In genomic region chr16:2867987-2868789, GRCh38 we compare ENCODE assay signal across 8 cellular contexts. TPM values are rescaled to one million over a fixed set of nuclear protein-coding genes. Genes with fewer than 3 reads are reported as not detected.
DNase-seq lines count a peak whose midpoint lies in the region; ATAC-seq, FAIRE-seq and TF ChIP-seq lines count a peak whose summit lies in the region.

No MANE protein-coding gene starts in this region.

- ATAC-seq in GM18870 (IDR thresholded peaks at IDR 0.05; ENCODE audit: unreplicated experiment) = peak; percentile 68
- ATAC-seq in HG03159 (IDR thresholded peaks at IDR 0.05; ENCODE audit: unreplicated experiment) = peak; percentile 87

- H3K27me3 ChIP-seq in AG04450 (ENCODE audit: control insufficient read depth, insufficient read depth, low read length) = no peaks in the 10 kb centered on the region

- POLR2A ChIA-PET in AG04450 (lab: Yijun Ruan, JAX) = interaction anchor here (0.6 to 1.9 kb wide), 8 partner anchors 12 to 186 kb away, joined by 3 to 23 read pairs (median 4); partner anchors contain the start of genes FLYWCH2, KCTD5 and SRRM2

- peak; percentile 94 for TF ChIP-seq CTCF in AG04450 (IDR thresholded peaks at IDR 0.05; ENCODE audit: low read depth, low read length)

- H3K4me3 ChIP-seq in AG04450 (ENCODE audit: low read depth, low read length) = peak overlapping the region; percentile 66

- peak overlapping the region; percentile 89 for H3K27ac ChIP-seq in AG04450 (ENCODE audit: low read depth, low read length)

- H3K9me3 ChIP-seq in AG04450 (ENCODE audit: control insufficient read depth, insufficient read depth, low read length) = no peaks in the 10 kb centered on the region

- DNase-seq in AG04450 (ENCODE audit: low read depth, low spot score) = peak; percentile 84
- DNase-seq in NCI-H2227 (lab: John Stamatoyannopoulos, UW; ENCODE audit: unreplicated experiment) = peak; percentile 95
- DNase-seq in activated CD4-positive, CD25-positive, alpha-beta regulatory T cell (lab: John Stamatoyannopoulos, UW) = peak; percentile 77 to 98 (median 89)
- DNase-seq in central memory CD4-positive, alpha-beta T cell = peak; percentile 96
- DNase-seq in stimulated activated CD4-positive, alpha-beta T cell treated with anti-CD3 and anti-CD28 coated beads, Interleukin-12 subunit alpha, Interleukin-12 subunit beta, amount 100 ng/mL, for 24 hours (ENCODE audit: low read depth in 2 of 2) = peak; percentile 93 to 98

- peak; percentile 68 for FAIRE-seq in islet of Langerhans (lab: Jason Lieb, UNC)

- CTCF ChIA-PET in AG04450 (lab: Charles Lee) = interaction anchor here (0.6 to 2.7 kb wide), 32 partner anchors 8 to 115 kb away, joined by 3 to 75 read pairs (median 4); partner anchors contain the start of genes FLYWCH1 and FLYWCH2

RNA-seq across cellular contexts. Expression of gene PRSS22, which starts 10.2 kb away (rescaled TPM):
- 0.11 and 0.17 TPM in 2 replicates for polyA plus RNA-seq in AG04450 (2011; rRNA removed)
- polyA minus RNA-seq in AG04450 (2011; rRNA and poly(A)+ RNA removed) = not detected in 2 replicates

RNA-seq across cellular contexts. Expression of gene FLYWCH2, which starts 14.8 kb away (rescaled TPM):
- polyA plus RNA-seq in AG04450 (2011; rRNA removed) = 22.4 and 37.5 TPM in 2 replicates
- polyA minus RNA-seq in AG04450 (2011; rRNA and poly(A)+ RNA removed) = 5.9 and 8.5 TPM in 2 replicates

RNA-seq across cellular contexts. Expression of gene ZG16B, which starts 38.1 kb away (rescaled TPM):
- polyA plus RNA-seq in AG04450 (2011; rRNA removed) = 0.40 and 0.48 TPM in 2 replicates
- not detected in 2 replicates for polyA minus RNA-seq in AG04450 (2011; rRNA and poly(A)+ RNA removed)

RNA-seq across cellular contexts. Expression of gene FLYWCH1, which starts 43.5 kb away (rescaled TPM):
- 15.1 and 19.8 TPM in 2 replicates for polyA plus RNA-seq in AG04450 (2011; rRNA removed)
- polyA minus RNA-seq in AG04450 (2011; rRNA and poly(A)+ RNA removed) = 14.2 and 17.9 TPM in 2 replicates

RNA-seq across cellular contexts. Expression of gene PRSS21, which starts 51.2 kb away (rescaled TPM):
- 0.17 and 0.47 TPM in 2 replicates for polyA plus RNA-seq in AG04450 (2011; rRNA removed)
- not detected in 2 replicates for polyA minus RNA-seq in AG04450 (2011; rRNA and poly(A)+ RNA removed)

Comparison
In these comparisons a context has a peak if more than half of its experiments do, and no peak if none do; other contexts are left out.
1. Peak in every context shown above with its lines: DNase-seq, ATAC-seq, H3K4me3 ChIP-seq and H3K27ac ChIP-seq.